ENCODE assay signal across 8 cellular contexts in genomic region chr3:41881233-41881821, GRCh38.
DNase-seq lines count a peak whose midpoint lies in the region; ATAC-seq and TF ChIP-seq lines count a peak whose summit lies in the region.

No MANE protein-coding gene starts in this region.

- ATAC-seq in GM21528 (IDR thresholded peaks at IDR 0.05; ENCODE audit: low FRiP score, unreplicated experiment): no peak
- ATAC-seq in GM18861 (IDR thresholded peaks at IDR 0.05; ENCODE audit: unreplicated experiment): no peak

- TF ChIP-seq CTCF in AG04449 (IDR thresholded peaks at IDR 0.05; ENCODE audit: insufficient read depth, low read length, missing control alignments) (peak; percentile 44), GM12864 (IDR thresholded peaks at IDR 0.05; ENCODE audit: low read depth, low read length, missing control alignments) (peak; percentile 42), colonic mucosa (IDR thresholded peaks at IDR 0.05) (peak; percentile 71)

- H3K4me1 ChIP-seq in colonic mucosa: no peaks in the 10 kb centered on the region

- no peak overlapping the region for H3K27ac ChIP-seq in colonic mucosa

- H3K9ac ChIP-seq in colonic mucosa (ENCODE audit: low read depth in 2 of 2, low read length in 2 of 2): no peak overlapping the region

- DNase-seq in AG04449 (ENCODE audit: low read depth, low spot score) (no peak), GM12864 (ENCODE audit: low read depth) (no peak), NCI-H526 (lab: John Stamatoyannopoulos, UW) (peak; percentile 38 to 48), colonic mucosa (no peak), myocyte (ENCODE audit: low read depth) (peak; percentile 66)
- no peak for DNase-seq in effector CD4-positive, alpha-beta T cell

- H3K4me3 ChIP-seq in AG04449 (ENCODE audit: low read depth, low read length) (no peak overlapping the region), GM12864 (ENCODE audit: low read depth, low read length) (no peak overlapping the region), colonic mucosa (no peak overlapping the region)

- H3K27me3 ChIP-seq in colonic mucosa: no peaks in the 10 kb centered on the region

- POLR2A ChIA-PET in AG04449 (lab: Yijun Ruan, JAX): no interaction called here

- H3K36me3 ChIP-seq in colonic mucosa: no peaks in the 10 kb centered on the region

- no peaks in the 10 kb centered on the region for H3K9me3 ChIP-seq in colonic mucosa

- CTCF ChIA-PET in AG04449 (lab: Yijun Ruan, JAX): interaction anchor here (0.7 to 15.8 kb wide), 9 partner anchors 8 to 1558 kb away, joined by 3 to 297 read pairs (median 3); no protein-coding TSS in a partner anchor

- intact Hi-C loops in colonic mucosa (cut with DNase I): loop anchor here (2.0 to 10.0 kb wide), 2 partner anchors 1299 to 1557 kb away; no protein-coding TSS in a partner anchor

Comparison
In these comparisons a context has a peak if more than half of its experiments do, and no peak if none do; other contexts are left out.
1. DNase-seq: peak in NCI-H526 (2 of 2) and myocyte (single experiment); none in AG04449 (single experiment), GM12864 (single experiment), colonic mucosa (single experiment) and effector CD4-positive, alpha-beta T cell (single experiment).
2. Peak in every context shown above with its lines, with median percentiles within 50 percentile points of each other: CTCF ChIP-seq.